Comparison of ENCODE assay signal across 9 cellular contexts in genomic region chrX:14027511-14028019, GRCh38. TPM values are rescaled to one million over a fixed set of nuclear protein-coding genes. Genes with fewer than 3 reads are reported as not detected.
DNase-seq lines count a peak whose midpoint lies in the region; ATAC-seq and TF ChIP-seq lines count a peak whose summit lies in the region.
"Had no signal": no experiment of that assay in that cellular context is flagged by ENCODE, and none has a peak within 500 bp of the region (broad histone marks: within the 10 kb centered on the region; RNA-seq: fewer than 3 reads in every experiment).

No MANE protein-coding gene starts in this region.

- H3K27ac Mint-ChIP-seq in CD4-positive, CD25-positive, alpha-beta regulatory T cell, result peak overlapping the region in 2 of 3 donors; percentile 13 to 22

- peak overlapping the region; percentile 79 for H3K4me2 ChIP-seq in mammary epithelial cell (ENCODE audit: insufficient read depth, low read depth, low read length)

- H3K9ac ChIP-seq in mammary epithelial cell (ENCODE audit: insufficient read depth, low read length), result peak overlapping the region; percentile 93

- intact Hi-C loops in mammary epithelial cell (cut with micrococcal nuclease), result loop anchor here (1.0 to 5.0 kb wide), 3 partner anchors 17 to 1650 kb away; no protein-coding TSS in a partner anchor
- intact Hi-C loops in gastrocnemius medialis (cut with DNase I; ENCODE audit: low total_unique reads), result loop anchor here (5.0 kb wide), 2 partner anchors 130 to 845 kb away; partner anchors contain the start of genes FANCB and MOSPD2
- intact Hi-C loops in aorta (cut with DNase I), result loop anchor here (2.0 to 5.0 kb wide), 3 partner anchors 130 to 375 kb away; partner anchors contain the start of gene TCEANC (in 1 of the 2)

- peaks cover 5% of the 10 kb centered on the region for H3K27me3 Mint-ChIP-seq in CD4-positive, CD25-positive, alpha-beta regulatory T cell

- H3K36me3 Mint-ChIP-seq in CD4-positive, CD25-positive, alpha-beta regulatory T cell, result peaks cover 3% of the 10 kb centered on the region

- no peaks in the 10 kb centered on the region for H3K9me3 Mint-ChIP-seq in CD4-positive, CD25-positive, alpha-beta regulatory T cell

- CTCF ChIA-PET in mammary epithelial cell (lab: Charles Lee; ENCODE audit: low non-redundant PET), result no interaction called here

- H2AFZ ChIP-seq in mammary epithelial cell (ENCODE audit: low read depth, low read length), result no peak overlapping the region

- DNase-seq in CD4-positive, CD25-positive, alpha-beta regulatory T cell, result peak in 1 of 3 donors; percentile 59
- peak; percentile 18 for DNase-seq in KBM-7
- peak; percentile 88 for DNase-seq in mammary epithelial cell
- no peak for DNase-seq in gastrocnemius medialis
- DNase-seq in NCI-H524 treated with DMSO at 0.1 percent for 48 hours (lab: John Stamatoyannopoulos, UW), result no peak
- DNase-seq in aorta, result no peak
- DNase-seq in stimulated activated CD4-positive, alpha-beta T cell treated with anti-CD3 and anti-CD28 coated beads, Interleukin-15, amount 100 ng/mL, for 24 hours, result no peak

- no peak for TF ChIP-seq POLR2A in gastrocnemius medialis (IDR thresholded peaks at IDR 0.05)

- peaks cover 26% of the 10 kb centered on the region for H3K4me1 ChIP-seq in CD4-positive, CD25-positive, alpha-beta regulatory T cell (ENCODE audit: control insufficient read depth, insufficient read depth, low read length, poor library complexity, severe bottlenecking)
- peaks cover 40% of the 10 kb centered on the region for H3K4me1 ChIP-seq in mammary epithelial cell (ENCODE audit: insufficient read depth, low read length)
- H3K4me1 ChIP-seq in gastrocnemius medialis, result peaks cover 4 to 30% of the 10 kb centered on the region in 2 donors
- no peaks in the 10 kb centered on the region for H3K4me1 ChIP-seq in aorta (ENCODE audit: control insufficient read depth in 1 of 2, insufficient read depth in 2 of 2, low read length in 2 of 2)

- in situ Hi-C loops in KBM-7 (cut with MboI; ENCODE audit: low pct_unique_long_range_greater_than_20kb, low sequenced_read_pairs) (loop anchor here (25.0 kb wide), 2 partner anchors 365 to 515 kb away; partner anchors contain the start of gene TCEANC), mammary epithelial cell (cut with MboI; ENCODE audit: low sequenced_read_pairs in 2 of 2) (loop anchor here in 1 of 2 donors (5.0 to 25.0 kb wide), 3 partner anchors 103 to 1210 kb away; partner anchors contain the start of gene TCEANC), gastrocnemius medialis (cut with MboI; ENCODE audit: low sequenced_read_pairs in 4 of 4) (loop anchor here in 3 of 4 donors (10.0 to 25.0 kb wide), 5 partner anchors 263 to 1210 kb away; partner anchors contain the start of genes OFD1 (in 1 of the 3), TCEANC (in 1 of the 3) and TRAPPC2 (in 1 of the 3))

- H3K79me2 ChIP-seq in mammary epithelial cell (ENCODE audit: insufficient read depth, low read length), result peaks cover 27% of the 10 kb centered on the region

- peak overlapping the region; percentile 33 for H3K27ac ChIP-seq in CD4-positive, CD25-positive, alpha-beta regulatory T cell (ENCODE audit: insufficient read depth, low read length, poor library complexity, severe bottlenecking)
- H3K27ac ChIP-seq in mammary epithelial cell (ENCODE audit: insufficient read depth, low read depth, low read length) (peak overlapping the region; percentile 87), gastrocnemius medialis (peak overlapping the region in 3 of 4 donors; percentile 33 to 90 (median 74)), aorta (ENCODE audit: low read depth in 1 of 2, low read length in 2 of 2) (peak overlapping the region in 1 of 2 donors; percentile 28)

- peak overlapping the region; percentile 34 for H3K4me3 ChIP-seq in CD4-positive, CD25-positive, alpha-beta regulatory T cell (ENCODE audit: low read depth, low read length)
- no peak overlapping the region for H3K4me3 ChIP-seq in mammary epithelial cell (replicated peaks in 1 of 3; ENCODE audit: insufficient read depth in 1 of 3, low read depth in 2 of 3, low read length in 3 of 3)
- no peak overlapping the region for H3K4me3 ChIP-seq in gastrocnemius medialis
- no peak overlapping the region for H3K4me3 ChIP-seq in aorta (ENCODE audit: low read length in 2 of 2)
- H3K4me3 ChIP-seq: HAP-1 had no signal

- no peak for ATAC-seq in CD4-positive, CD25-positive, alpha-beta regulatory T cell (ENCODE audit: low read depth in 2 of 2)
- ATAC-seq in GM19438 (IDR thresholded peaks at IDR 0.05; ENCODE audit: low read depth, unreplicated experiment), result peak; percentile 28
- no peak for ATAC-seq in gastrocnemius medialis
- ATAC-seq in aorta (ENCODE audit: low FRiP score), result no peak

- BruUV-seq in mammary epithelial cell (replicated peaks; lab: Mats Ljungman, UMichigan), result no TSS peak

- dilution Hi-C loops in mammary epithelial cell (cut with HindIII; ENCODE audit: low sequenced_read_pairs), result no loop called here

- H3K9me3 ChIP-seq in CD4-positive, CD25-positive, alpha-beta regulatory T cell (ENCODE audit: control insufficient read depth in 2 of 2, low read length in 2 of 2), result no peaks in the 10 kb centered on the region
- H3K9me3 ChIP-seq in mammary epithelial cell (replicated peaks; ENCODE audit: insufficient read depth, low read length) (no peaks in the 10 kb centered on the region), gastrocnemius medialis (no peaks in the 10 kb centered on the region), aorta (ENCODE audit: control insufficient read depth, low read length) (no peaks in the 10 kb centered on the region)
- H3K9me3 ChIP-seq: HAP-1 had no signal

- peaks cover 8 to 51% (median 31%) of the 10 kb centered on the region in 4 donors for H3K4me1 Mint-ChIP-seq in CD4-positive, CD25-positive, alpha-beta regulatory T cell

- TF ChIP-seq CTCF in mammary epithelial cell (conservative IDR thresholded peaks at IDR 0.05 in 1 of 2, IDR thresholded peaks at IDR 0.05 in 1 of 2; ENCODE audit: extremely low read depth in 1 of 2, insufficient read depth in 1 of 2, low read depth in 1 of 2, low read length in 2 of 2) (no peak), gastrocnemius medialis (IDR thresholded peaks at IDR 0.05 in 4 of 5, conservative IDR thresholded peaks at IDR 0.05 in 1 of 5) (no peak)

- H3K36me3 ChIP-seq in CD4-positive, CD25-positive, alpha-beta regulatory T cell (ENCODE audit: control insufficient read depth, insufficient read depth, low read length), result no peaks in the 10 kb centered on the region
- H3K36me3 ChIP-seq in mammary epithelial cell (ENCODE audit: insufficient read depth, low read length), result no peaks in the 10 kb centered on the region
- H3K36me3 ChIP-seq in gastrocnemius medialis, result no peaks in the 10 kb centered on the region
- no peaks in the 10 kb centered on the region for H3K36me3 ChIP-seq in aorta (ENCODE audit: control insufficient read depth in 1 of 2, insufficient read depth in 2 of 2, low read length in 1 of 2)
- H3K36me3 ChIP-seq: HAP-1 had no signal

- no peaks in the 10 kb centered on the region for H4K20me1 ChIP-seq in mammary epithelial cell (ENCODE audit: insufficient read depth, low read length)

- peak overlapping the region; percentile 3 to 87 (median 74) for H3K4me3 Mint-ChIP-seq in CD4-positive, CD25-positive, alpha-beta regulatory T cell

- no peaks in the 10 kb centered on the region for H3K27me3 ChIP-seq in CD4-positive, CD25-positive, alpha-beta regulatory T cell (ENCODE audit: control insufficient read depth, insufficient read depth, low read length)
- no peaks in the 10 kb centered on the region for H3K27me3 ChIP-seq in mammary epithelial cell (ENCODE audit: insufficient read depth, low read length)
- no peaks in the 10 kb centered on the region for H3K27me3 ChIP-seq in gastrocnemius medialis
- no peaks in the 10 kb centered on the region for H3K27me3 ChIP-seq in aorta (ENCODE audit: control insufficient read depth in 1 of 2, insufficient read depth in 2 of 2, low read length in 1 of 2)

RNA-seq across cellular contexts. Expression of gene GEMIN8, which starts 2.1 kb away (rescaled TPM):
- total RNA-seq in CD4-positive, CD25-positive, alpha-beta regulatory T cell, result 16.5 TPM
- polyA plus RNA-seq in CD4-positive, CD25-positive, alpha-beta regulatory T cell, result 10 to 100 TPM; 24.2 to 37.9 (median 28.1) TPM
- total RNA-seq in mammary epithelial cell (10 to 100 TPM; 14.7 to 25.9 TPM), gastrocnemius medialis (1 to 10 TPM; 6.4 to 8.8 (median 6.9) TPM), aorta (10 to 100 TPM; 14.8 to 25.3 TPM)
- polyA plus RNA-seq in mammary epithelial cell (32.3 TPM), aorta (10 to 100 TPM; 14.3 to 52.0 TPM)
- polyA minus RNA-seq in mammary epithelial cell, result 1.2 TPM

Comparison
In these comparisons a context has a peak if more than half of its experiments do, and no peak if none do; other contexts are left out.
1. DNase-seq: peak in KBM-7 (single experiment) and mammary epithelial cell (single experiment); none in gastrocnemius medialis (0 of 2), NCI-H524 treated with DMSO at 0.1 percent for 48 hours (single experiment), aorta (0 of 2) and stimulated activated CD4-positive, alpha-beta T cell treated with anti-CD3 and anti-CD28 coated beads, Interleukin-15, amount 100 ng/mL, for 24 hours (single experiment).